1 cellular context compared by ENCODE assay signal in genomic region chr5:138095100-138095907, GRCh38.
TF ChIP-seq lines count a peak whose summit lies in the region.

No MANE protein-coding gene starts in this region.

TF ChIP-seq in GM23338, 12 proteins besides CTCF, POLR2A, EP300 and RAD21 (continued from another document):
- TF ChIP-seq ZNF462 (CRISPR knock-in tag; IDR thresholded peaks at IDR 0.05) (peak; percentile 87), JUNB (IDR thresholded peaks at IDR 0.05; ENCODE audit: unreplicated experiment) (no peak), CREB1 (CRISPR knock-in tag; IDR thresholded peaks at IDR 0.05; ENCODE audit: low read depth) (peak; percentile 62), POLR2AphosphoS5 (IDR thresholded peaks at IDR 0.05; ENCODE audit: low read depth) (peak; percentile 62; the same call in 1 of the 2 replicates), NANOG (IDR thresholded peaks at IDR 0.05; ENCODE audit: borderline replicate concordance) (peak; percentile 57; the same call in 1 of the 2 replicates), ETS1 (IDR thresholded peaks at IDR 0.05) (no peak), STAT1 (IDR thresholded peaks at IDR 0.05; ENCODE audit: unreplicated experiment) (no peak), ZNF114 (CRISPR knock-in tag; IDR thresholded peaks at IDR 0.05) (no peak), ZNF331 (CRISPR knock-in tag; IDR thresholded peaks at IDR 0.05; ENCODE audit: low read depth) (no peak), EZH2phosphoT487 (IDR thresholded peaks at IDR 0.05; ENCODE audit: unreplicated experiment) (no peak)
- TF ChIP-seq, protein P1, sequence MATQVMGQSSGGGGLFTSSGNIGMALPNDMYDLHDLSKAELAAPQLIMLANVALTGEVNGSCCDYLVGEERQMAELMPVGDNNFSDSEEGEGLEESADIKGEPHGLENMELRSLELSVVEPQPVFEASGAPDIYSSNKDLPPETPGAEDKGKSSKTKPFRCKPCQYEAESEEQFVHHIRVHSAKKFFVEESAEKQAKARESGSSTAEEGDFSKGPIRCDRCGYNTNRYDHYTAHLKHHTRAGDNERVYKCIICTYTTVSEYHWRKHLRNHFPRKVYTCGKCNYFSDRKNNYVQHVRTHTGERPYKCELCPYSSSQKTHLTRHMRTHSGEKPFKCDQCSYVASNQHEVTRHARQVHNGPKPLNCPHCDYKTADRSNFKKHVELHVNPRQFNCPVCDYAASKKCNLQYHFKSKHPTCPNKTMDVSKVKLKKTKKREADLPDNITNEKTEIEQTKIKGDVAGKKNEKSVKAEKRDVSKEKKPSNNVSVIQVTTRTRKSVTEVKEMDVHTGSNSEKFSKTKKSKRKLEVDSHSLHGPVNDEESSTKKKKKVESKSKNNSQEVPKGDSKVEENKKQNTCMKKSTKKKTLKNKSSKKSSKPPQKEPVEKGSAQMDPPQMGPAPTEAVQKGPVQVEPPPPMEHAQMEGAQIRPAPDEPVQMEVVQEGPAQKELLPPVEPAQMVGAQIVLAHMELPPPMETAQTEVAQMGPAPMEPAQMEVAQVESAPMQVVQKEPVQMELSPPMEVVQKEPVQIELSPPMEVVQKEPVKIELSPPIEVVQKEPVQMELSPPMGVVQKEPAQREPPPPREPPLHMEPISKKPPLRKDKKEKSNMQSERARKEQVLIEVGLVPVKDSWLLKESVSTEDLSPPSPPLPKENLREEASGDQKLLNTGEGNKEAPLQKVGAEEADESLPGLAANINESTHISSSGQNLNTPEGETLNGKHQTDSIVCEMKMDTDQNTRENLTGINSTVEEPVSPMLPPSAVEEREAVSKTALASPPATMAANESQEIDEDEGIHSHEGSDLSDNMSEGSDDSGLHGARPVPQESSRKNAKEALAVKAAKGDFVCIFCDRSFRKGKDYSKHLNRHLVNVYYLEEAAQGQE (IDR thresholded peaks at IDR 0.05; ENCODE audit: unreplicated experiment), result no peak
